ENCODE assay signal across 12 cellular contexts in the genomic region with DNA sequence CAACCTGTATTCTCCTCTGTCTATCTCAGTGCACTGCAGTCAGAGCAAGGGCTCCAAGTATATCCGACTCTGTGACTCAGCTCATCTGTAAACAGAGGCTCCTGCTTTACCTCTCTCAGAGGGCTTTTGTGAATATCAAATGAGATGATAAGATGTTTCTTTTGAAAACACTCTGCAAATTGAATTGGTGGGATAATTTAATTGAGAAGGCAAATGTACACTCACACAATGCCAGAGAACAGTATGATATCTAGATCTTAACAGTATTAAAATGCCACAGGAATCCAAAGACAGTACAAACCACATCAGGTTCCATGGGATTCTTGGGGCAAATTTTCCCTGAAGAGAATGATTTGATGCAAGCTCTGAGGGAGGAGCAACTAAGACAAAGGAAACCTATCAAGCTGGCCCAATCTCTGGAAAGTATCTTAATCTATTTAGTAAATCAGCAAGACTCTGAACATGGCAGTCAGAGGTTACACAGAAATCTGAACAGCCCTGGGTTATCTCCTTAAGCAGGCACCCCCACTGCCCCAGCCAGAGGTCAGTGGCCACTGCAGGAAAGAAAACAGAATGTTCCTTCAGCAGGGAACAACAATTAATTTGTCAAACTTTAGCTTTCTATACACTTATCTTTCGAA. TPM values are rescaled to one million over a fixed set of nuclear protein-coding genes. Genes with fewer than 3 reads are reported as not detected.
DNase-seq lines count a peak whose midpoint lies in the region; ATAC-seq lines count a peak whose summit lies in the region.
"Had no signal": no experiment of that assay in that cellular context is flagged by ENCODE, and none has a peak within 500 bp of the region (broad histone marks: within the 10 kb centered on the region; RNA-seq: fewer than 3 reads in every experiment).

No MANE protein-coding gene starts in this region.

- ATAC-seq in GM18511 (IDR thresholded peaks at IDR 0.05; ENCODE audit: unreplicated experiment) (no peak), GM21367 (IDR thresholded peaks at IDR 0.05; ENCODE audit: unreplicated experiment) (no peak)
- ATAC-seq: gastroesophageal sphincter had no signal

- peak overlapping the region; percentile 81 for H3K27ac ChIP-seq in caudate nucleus (ENCODE audit: low read depth, low read length)
- H3K27ac ChIP-seq: BLaER1 treated with 17β-estradiol and CSF1 and Interleukin-3, amounts not matched to agents 10 nM and 100 nM had no signal

- DNase-seq in A172 (ENCODE audit: low spot score) = peak; percentile 28
- DNase-seq in NCI-H2029 (lab: John Stamatoyannopoulos, UW) = peak; percentile 47
- peak in 1 of 61 donors; percentile 15 for DNase-seq in caudate nucleus (lab: John Stamatoyannopoulos, UW)
- DNase-seq in lung microvascular endothelial cell (ENCODE audit: low read depth in 2 of 2) = peak; percentile 31 to 70
- DNase-seq in RKO (ENCODE audit: low spot score) = no peak
- no peak for DNase-seq in stimulated activated CD4-positive, alpha-beta T cell treated with anti-CD3 and anti-CD28 coated beads, Interleukin-4, amount 100 ng/mL, for 24 hours
- DNase-seq: NCI-H2227 treated with DMSO at 0.1 percent for 48 hours, posterior cingulate gyrus had no signal

RNA-seq across cellular contexts. Expression of a gene that starts 45.9 kb away (rescaled TPM):
- total RNA-seq in A172 (2014; rRNA removed; shearing (Covaris generic)) = 5.6 and 7.2 TPM in 2 replicates
- 57.1 and 58.6 TPM in 2 replicates for total RNA-seq in lung microvascular endothelial cell

RNA-seq across cellular contexts. Expression of a gene that starts 46.2 kb away (rescaled TPM):
- total RNA-seq in A172 (2014; rRNA removed; shearing (Covaris generic)) = 20.6 and 30.9 TPM in 2 replicates
- total RNA-seq in lung microvascular endothelial cell = 34.9 and 45.3 TPM in 2 replicates

Comparison
In these comparisons a context has a peak if more than half of its experiments do, and no peak if none do; other contexts are left out.
1. DNase-seq: peak in A172 (single experiment), NCI-H2029 (single experiment) and lung microvascular endothelial cell (2 of 2); none in RKO (single experiment) and stimulated activated CD4-positive, alpha-beta T cell treated with anti-CD3 and anti-CD28 coated beads, Interleukin-4, amount 100 ng/mL, for 24 hours (single experiment).